In the genomic region with DNA sequence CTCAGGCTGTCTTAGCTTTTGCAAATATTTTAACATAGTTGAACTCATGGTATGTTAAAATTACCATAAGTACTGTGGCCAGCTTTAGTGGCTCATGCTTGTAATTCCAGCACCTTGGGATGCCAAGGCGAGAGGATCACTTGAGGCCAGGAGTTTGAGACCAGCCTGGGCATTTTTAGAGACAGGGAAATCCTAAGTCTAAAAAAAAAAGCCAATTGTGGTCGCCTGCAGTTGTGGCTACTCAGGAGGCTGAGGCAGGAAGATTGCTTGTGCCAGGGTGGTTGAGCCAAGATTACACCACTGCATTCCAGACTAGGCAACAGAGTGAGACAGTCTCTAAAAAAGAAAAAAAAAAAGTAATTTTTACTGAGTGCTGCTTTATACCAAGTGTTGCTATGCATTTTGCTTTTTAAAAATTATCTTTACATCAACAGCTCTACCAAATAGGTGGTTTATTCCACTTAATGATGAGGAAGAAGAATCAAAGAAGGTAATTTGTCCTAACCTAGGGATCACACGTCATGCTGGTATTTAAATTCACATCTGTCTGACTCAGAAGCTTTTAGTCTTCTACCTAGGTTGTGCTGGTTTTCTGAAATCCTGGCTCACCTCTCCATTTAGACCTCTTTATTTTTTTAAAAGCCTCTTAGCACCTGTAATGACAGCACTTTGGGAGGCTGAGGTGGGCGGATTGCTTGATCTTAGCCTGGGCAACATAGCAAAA, we compare ENCODE assay signal across 12 cellular contexts. TPM values are rescaled to one million over a fixed set of nuclear protein-coding genes. Genes with fewer than 3 reads are reported as not detected.
DNase-seq lines count a peak whose midpoint lies in the region; ATAC-seq and TF ChIP-seq lines count a peak whose summit lies in the region.
"Had no signal": no experiment of that assay in that cellular context is flagged by ENCODE, and none has a peak within 500 bp of the region (broad histone marks: within the 10 kb centered on the region; RNA-seq: fewer than 3 reads in every experiment).

No MANE protein-coding gene starts in this region.

- no peak overlapping the region for H2AFZ ChIP-seq in H9 (ENCODE audit: low read length)

- no peak overlapping the region for H2BK20ac ChIP-seq in H9 (ENCODE audit: low read depth, low read length, poor library complexity, severe bottlenecking)

- H3K9me3 ChIP-seq in H9 (ENCODE audit: control insufficient read depth, low read depth, low read length) = no peaks in the 10 kb centered on the region

- WGBS in H9 (ENCODE audit: extremely low coverage, insufficient read length, low lambda C conversion rate) = no CpG with 5 or more reads among the region's 4 CpGs

- H3K4me3 Mint-ChIP-seq in H9 (no peak overlapping the region), nephron progenitor cell (no peak overlapping the region)
- H3K4me3 Mint-ChIP-seq: activated CD4-positive, alpha-beta memory T cell treated with anti-CD3 and anti-CD28 coated beads, Interleukin-2, amount 10 ng/mL, durations not matched to agents 7 days and 5 days; CD8-positive, alpha-beta memory T cell had no signal

- H3K4me1 Mint-ChIP-seq in H9 (peaks cover 35 to 40% of the 10 kb centered on the region in 2 experiments), nephron progenitor cell (no peaks in the 10 kb centered on the region)
- H3K4me1 Mint-ChIP-seq: activated CD4-positive, alpha-beta memory T cell treated with anti-CD3 and anti-CD28 coated beads, Interleukin-2, amount 10 ng/mL, durations not matched to agents 7 days and 5 days had no signal

- no peak for TF ChIP-seq CTCF in H9 (conservative IDR thresholded peaks at IDR 0.05)
- no peak for TF ChIP-seq CTCF in RWPE1 (conservative IDR thresholded peaks at IDR 0.05; ENCODE audit: low read depth)
- TF ChIP-seq CTCF in nephron progenitor cell (IDR thresholded peaks at IDR 0.05) = no peak

- no peaks in the 10 kb centered on the region for H4K20me1 ChIP-seq in H9 (ENCODE audit: control insufficient read depth, insufficient read depth, insufficient read length)

- no peak overlapping the region for H4K5ac ChIP-seq in H9 (ENCODE audit: insufficient read length, low read depth, low read length)

- CTCF ChIA-PET in RWPE1 (lab: Yijun Ruan, JAX) = interaction anchor here (0.6 to 0.7 kb wide), 3 partner anchors 10 to 30 kb away, joined by 3 read pairs; no protein-coding TSS in a partner anchor

- H3K4me2 ChIP-seq in H9 (ENCODE audit: insufficient read depth, insufficient read length, low read length) = no peak overlapping the region

- H3T11ph ChIP-seq in H9 (ENCODE audit: low read length) = no peak overlapping the region

- H3K27me3 ChIP-seq in H9 (ENCODE audit: insufficient read depth, low read length) = no peaks in the 10 kb centered on the region

- H3K9me3 Mint-ChIP-seq in H9 (peaks cover 4% of the 10 kb centered on the region in 2 experiments; a peak in 4 of 5 replicates), nephron progenitor cell (no peaks in the 10 kb centered on the region)
- H3K9me3 Mint-ChIP-seq: activated CD4-positive, alpha-beta memory T cell treated with anti-CD3 and anti-CD28 coated beads, Interleukin-2, amount 10 ng/mL, durations not matched to agents 7 days and 5 days; CD8-positive, alpha-beta memory T cell had no signal

- no peak overlapping the region for H2BK120ac ChIP-seq in H9 (ENCODE audit: low read depth, low read length, poor library complexity, severe bottlenecking)

- no peaks in the 10 kb centered on the region for H3K27me3 Mint-ChIP-seq in H9 (ENCODE audit: low read depth)
- peaks cover 3% of the 10 kb centered on the region for H3K27me3 Mint-ChIP-seq in nephron progenitor cell (ENCODE audit: low read depth, poor library complexity)
- H3K27me3 Mint-ChIP-seq: activated CD4-positive, alpha-beta memory T cell treated with anti-CD3 and anti-CD28 coated beads, Interleukin-2, amount 10 ng/mL, durations not matched to agents 7 days and 5 days; CD8-positive, alpha-beta memory T cell had no signal

- H3K4ac ChIP-seq in H9 (ENCODE audit: low read depth, low read length) = no peak overlapping the region

- H4K8ac ChIP-seq in H9 (replicated peaks; ENCODE audit: insufficient read length, low read depth, low read length) = no peak overlapping the region

- no peak overlapping the region for H3K56ac ChIP-seq in H9 (ENCODE audit: insufficient read length, low read depth, low read length)

- H2BK5ac ChIP-seq in H9 (ENCODE audit: insufficient read length, low read length) = no peak overlapping the region

- peaks cover 3% of the 10 kb centered on the region; the same call in 1 of the 2 replicates for H3K4me1 ChIP-seq in H9 (ENCODE audit: insufficient read depth, low read length)

- H3K14ac ChIP-seq in H9 (ENCODE audit: insufficient read depth, low read length) = no peak overlapping the region

- no peak overlapping the region for H3K23ac ChIP-seq in H9 (ENCODE audit: insufficient read length, low read depth, low read length)

- peak overlapping the region; percentile 77 to 96 (median 90); a peak in 6 of 7 replicates for H3K27ac Mint-ChIP-seq in H9
- no peak overlapping the region for H3K27ac Mint-ChIP-seq in nephron progenitor cell
- H3K27ac Mint-ChIP-seq: activated CD4-positive, alpha-beta memory T cell treated with anti-CD3 and anti-CD28 coated beads, Interleukin-2, amount 10 ng/mL, durations not matched to agents 7 days and 5 days had no signal

- peaks cover 0 to 4% (median 3%) of the 10 kb centered on the region in 3 experiments; a peak in 3 of 7 replicates for H3K36me3 Mint-ChIP-seq in H9 (ENCODE audit: insufficient read depth in 1 of 3, low read depth in 3 of 3)
- H3K36me3 Mint-ChIP-seq in nephron progenitor cell (ENCODE audit: low read depth) = no peaks in the 10 kb centered on the region

- no peak overlapping the region for H4K91ac ChIP-seq in H9 (ENCODE audit: insufficient read length, low read depth, low read length)

- H3K23me2 ChIP-seq in H9 (ENCODE audit: insufficient read length, low read depth, low read length, poor library complexity, severe bottlenecking) = peaks cover 6% of the 10 kb centered on the region

- ATAC-seq in sciatic nerve (peak; percentile 67), HG03520 (IDR thresholded peaks at IDR 0.05; ENCODE audit: unreplicated experiment) (no peak)

- H3K9ac ChIP-seq in H9 (ENCODE audit: extremely low read depth, insufficient read length, low read length) = no peak overlapping the region

- no peak overlapping the region for H2AK5ac ChIP-seq in H9 (ENCODE audit: insufficient read length, low read length)

- H3K79me2 ChIP-seq in H9 (ENCODE audit: insufficient read depth, low read length) = no peaks in the 10 kb centered on the region

- no peaks in the 10 kb centered on the region for H3K79me1 ChIP-seq in H9 (ENCODE audit: insufficient read depth, low read depth, low read length, poor library complexity, severe bottlenecking)

- H2BK15ac ChIP-seq in H9 (ENCODE audit: low read depth, low read length) = no peak overlapping the region

- H3K18ac ChIP-seq in H9 (ENCODE audit: insufficient read length, low read depth, low read length) = no peak overlapping the region

- DNase-seq in H9 (no peak), RWPE1 (ENCODE audit: low spot score) (no peak), fibroblast of gingiva (ENCODE audit: low read depth) (peak; percentile 68), sciatic nerve (ENCODE audit: low spot score) (no peak), nephron progenitor cell (no peak), DMS 273 treated with DMSO at 0.1 percent for 48 hours (lab: John Stamatoyannopoulos, UW) (no peak)
- DNase-seq: activated CD4-positive, alpha-beta memory T cell treated with anti-CD3 and anti-CD28 coated beads, Interleukin-2, amount 10 ng/mL, durations not matched to agents 7 days and 5 days; activated gamma-delta T cell treated with Interleukin-2 at 50 U/mL for 16 hours; CD8-positive, alpha-beta memory T cell; erythroblast; T-helper 2 cell had no signal

- no peak overlapping the region for H2BK12ac ChIP-seq in H9 (ENCODE audit: insufficient read length, low read depth, low read length)

- intact Hi-C loops in sciatic nerve (cut with DNase I) = no loop called here

- POLR2A ChIA-PET in RWPE1 (lab: Yijun Ruan, JAX; ENCODE audit: low non-redundant PET) = no interaction called here

- H3K27ac ChIP-seq in H9 (ENCODE audit: insufficient read length, low read depth, low read length) (no peak overlapping the region), RWPE1 (0 out of 2 replicates have a peak overlapping the region, but pooled peaks have one; percentile 14)

RNA-seq across cellular contexts. Expression of a gene that starts 16.8 kb away (rescaled TPM):
- 8.1 and 12.9 TPM in 2 replicates for total RNA-seq in H9 (2021)
- 271 TPM for total RNA-seq in sciatic nerve

RNA-seq across cellular contexts. Expression of a gene that starts 23.5 kb away (rescaled TPM):
- total RNA-seq in H9 (2021) (50.9 and 56.0 TPM in 2 replicates), sciatic nerve (0.45 TPM)

Comparison
In these comparisons a context has a peak if more than half of its experiments do, and no peak if none do; other contexts are left out.
1. RNA of a gene that starts 16.8 kb away (total RNA-seq): 271 TPM in sciatic nerve (single experiment); 8.1 to 12.9 TPM in H9; every median in the first group is over 10 times any median in the second.
2. RNA of a gene that starts 23.5 kb away (total RNA-seq): 50.9 to 56.0 TPM in H9; 0.45 TPM in sciatic nerve (single experiment); every median in the first group is over 10 times any median in the second.